ENCODE assay signal across 2 cellular contexts in genomic region chr20:63980317-63980805, GRCh38.
TF ChIP-seq lines count a peak whose summit lies in the region.

No MANE protein-coding gene starts in this region.

TF ChIP-seq in SK-N-SH, 30 proteins besides CTCF, POLR2A, EP300 and RAD21:
- TF ChIP-seq FOSL2 (IDR thresholded peaks at IDR 0.05; ENCODE audit: borderline replicate concordance, low read depth) (no peak), TEAD4 (IDR thresholded peaks at IDR 0.05; ENCODE audit: borderline replicate concordance, insufficient read depth) (no peak), FOXM1 (IDR thresholded peaks at IDR 0.05; ENCODE audit: low read depth) (no peak), USF1 (IDR thresholded peaks at IDR 0.05; ENCODE audit: borderline replicate concordance, low read depth) (no peak), RFX5 (IDR thresholded peaks at IDR 0.05; ENCODE audit: low read length) (no peak), ELF1 (IDR thresholded peaks at IDR 0.05) (no peak), ZBTB33 (IDR thresholded peaks at IDR 0.05; ENCODE audit: borderline replicate concordance, low read depth) (no peak), SMC3 (IDR thresholded peaks at IDR 0.05; ENCODE audit: low read depth, low read length) (no peak), JUND (IDR thresholded peaks at IDR 0.05) (no peak), NRF1 (IDR thresholded peaks at IDR 0.05; ENCODE audit: low read depth, low read length) (no peak), RCOR1 (IDR thresholded peaks at IDR 0.05; ENCODE audit: low read length) (no peak), MXI1 (IDR thresholded peaks at IDR 0.05; ENCODE audit: low read depth, low read length) (no peak), SIN3A (IDR thresholded peaks at IDR 0.05; ENCODE audit: borderline replicate concordance, low read depth, low read length) (no peak), USF2 (IDR thresholded peaks at IDR 0.05; ENCODE audit: borderline replicate concordance, low read depth, low read length) (no peak), POLR2AphosphoS5 (IDR thresholded peaks at IDR 0.05; ENCODE audit: low read depth, low read length) (no peak), CHD2 (IDR thresholded peaks at IDR 0.05; ENCODE audit: low read length, partially characterized antibody) (no peak), GABPA (IDR thresholded peaks at IDR 0.05; ENCODE audit: low read depth) (no peak), MEF2A (IDR thresholded peaks at IDR 0.05; ENCODE audit: borderline replicate concordance, low read depth) (no peak), IRF3 (IDR thresholded peaks at IDR 0.05; ENCODE audit: low read depth, low read length) (no peak), PBX3 (IDR thresholded peaks at IDR 0.05) (no peak)

TF ChIP-seq in HEK293T, 16 proteins besides CTCF, POLR2A, EP300 and RAD21:
- no peak for TF ChIP-seq FOXM1 (IDR thresholded peaks at IDR 0.05; ENCODE audit: borderline replicate concordance)
- no peak for TF ChIP-seq FOXA1 (IDR thresholded peaks at IDR 0.05)
- no peak for TF ChIP-seq NFRKB (IDR thresholded peaks at IDR 0.05)
- TF ChIP-seq PKNOX1 (IDR thresholded peaks at IDR 0.05), result no peak
- no peak for TF ChIP-seq TARDBP (IDR thresholded peaks at IDR 0.05)
- no peak for TF ChIP-seq CTBP1 (IDR thresholded peaks at IDR 0.05; ENCODE audit: borderline replicate concordance)
- no peak for TF ChIP-seq BHLHE40 (IDR thresholded peaks at IDR 0.05; ENCODE audit: borderline replicate concordance)
- TF ChIP-seq L3MBTL2 (conservative IDR thresholded peaks at IDR 0.05), result no peak
- no peak for TF ChIP-seq SP1 (IDR thresholded peaks at IDR 0.05)
